Comparison of ENCODE assay signal across 23 cellular contexts in genomic region chr12:130668286-130669204, GRCh38. TPM values are rescaled to one million over a fixed set of nuclear protein-coding genes. Genes with fewer than 3 reads are reported as not detected.
"Had no signal": no experiment of that assay in that cellular context is flagged by ENCODE, and none has a peak within 500 bp of the region (broad histone marks: within the 10 kb centered on the region; RNA-seq: fewer than 3 reads in every experiment).

No MANE protein-coding gene starts in this region.

- H3K27me3 ChIP-seq: ascending aorta, body of pancreas, SJCRH30 had no signal

- DNase-seq: activated CD4-positive, alpha-beta T cell treated with anti-CD3 and anti-CD28 coated beads for 48 hours; activated CD4-positive, alpha-beta T cell treated with anti-CD3 and anti-CD28 coated beads, Interleukin-2, amount 50 U/mL, for 4 hours; activated CD4-positive, CD25-positive, alpha-beta regulatory T cell treated with anti-CD3 and anti-CD28 coated beads, Interleukin-2, amount 50 U/mL, for 72 hours; activated CD8-positive, alpha-beta memory T cell treated with anti-CD3 and anti-CD28 coated beads, Interleukin-2, amount 50 U/mL, for 48 hours; activated CD8-positive, alpha-beta T cell treated with anti-CD3 and anti-CD28 coated beads, Interleukin-2, amount 10 ng/mL, durations not matched to agents 7 days and 5 days; activated T-cell treated with anti-CD3 and anti-CD28 coated beads, Interleukin-2, amount 50 U/mL, for 1 hour; amniotic stem cell; body of pancreas; IMR-90; KG1; NCI-H1048; NCI-H146; NCI-H187 treated with DMSO at 0.1 percent for 48 hours; NCI-H2081 treated with DMSO at 0.1 percent for 48 hours; NCI-H524 treated with DMSO at 0.1 percent for 48 hours; NCI-H748 treated with DMSO at 0.1 percent for 48 hours; SJCRH30 had no signal

- H3K36me3 ChIP-seq: ascending aorta, SJCRH30 had no signal

- H3K9me3 ChIP-seq: ascending aorta, body of pancreas, SJCRH30 had no signal

- H3K27ac ChIP-seq: ascending aorta, body of pancreas, SJCRH30 had no signal

- ATAC-seq: activated CD8-positive, alpha-beta T cell treated with anti-CD3 and anti-CD28 coated beads, Interleukin-2, amount 10 ng/mL, durations not matched to agents 7 days and 5 days; body of pancreas; WTC11 had no signal

- FAIRE-seq: bronchial epithelial cell had no signal

- H3K4me1 ChIP-seq: ascending aorta, body of pancreas, SJCRH30 had no signal

- H3K4me3 ChIP-seq: ascending aorta, body of pancreas, SJCRH30 had no signal

RNA-seq across cellular contexts. Expression of gene RIMBP2, which starts 47.6 kb away (rescaled TPM):
- total RNA-seq: activated CD8-positive, alpha-beta T cell treated with anti-CD3 and anti-CD28 coated beads, Interleukin-2, amount 10 ng/mL, durations not matched to agents 7 days and 5 days; ascending aorta; bronchial epithelial cell; IMR-90; LHCN-M2; OCI-LY7; RPMI7951; SJCRH30 had no signal
- polyA plus RNA-seq: IMR-90 had no signal
